ENCODE assay signal across 1 cellular context in genomic region chr15:31296304-31297220, GRCh38.
TF ChIP-seq lines count a peak whose summit lies in the region.

No MANE protein-coding gene starts in this region.

TF ChIP-seq in HepG2, 621 proteins besides CTCF, POLR2A, EP300 and RAD21 (continued from another document and continues in another):
- TF ChIP-seq PRDM15 (CRISPR knock-in tag; IDR thresholded peaks at IDR 0.05) (no peak; the same call in 1 of the 2 replicates), ZBED4 (CRISPR knock-in tag; IDR thresholded peaks at IDR 0.05; ENCODE audit: borderline replicate concordance) (peak; percentile 65; the same call in 1 of the 2 replicates), MBNL3 (CRISPR knock-in tag; conservative IDR thresholded peaks at IDR 0.05) (no peak), ARNT (IDR thresholded peaks at IDR 0.05) (no peak), IRF9 (CRISPR knock-in tag; IDR thresholded peaks at IDR 0.05; ENCODE audit: borderline replicate concordance) (no peak), GFI1 (CRISPR knock-in tag; IDR thresholded peaks at IDR 0.05; ENCODE audit: borderline replicate concordance) (peak; percentile 97), KAT7 (CRISPR knock-in tag; IDR thresholded peaks at IDR 0.05; ENCODE audit: borderline replicate concordance) (peak; percentile 64; the same call in 1 of the 2 replicates), ZBTB14 (CRISPR knock-in tag; IDR thresholded peaks at IDR 0.05) (0 out of 2 replicates have a peak, but pooled peaks have one; percentile 42), DDIT3 (CRISPR knock-in tag; IDR thresholded peaks at IDR 0.05) (no peak), SNRNP70 (IDR thresholded peaks at IDR 0.05; ENCODE audit: low read depth, low read length) (no peak), HMGXB3 (CRISPR knock-in tag; IDR thresholded peaks at IDR 0.05; ENCODE audit: borderline replicate concordance) (peak; percentile 37; the same call in 1 of the 2 replicates), ZNF644 (CRISPR knock-in tag; IDR thresholded peaks at IDR 0.05; ENCODE audit: low read depth) (peak; percentile 81), ZNF710 (CRISPR knock-in tag; IDR thresholded peaks at IDR 0.05; ENCODE audit: borderline replicate concordance) (no peak), ZNF674 (CRISPR knock-in tag; IDR thresholded peaks at IDR 0.05; ENCODE audit: low read depth) (no peak), PAF1 (CRISPR knock-in tag; IDR thresholded peaks at IDR 0.05) (no peak), ZMYM4 (CRISPR knock-in tag; IDR thresholded peaks at IDR 0.05) (peak; percentile 94), GPBP1L1 (CRISPR knock-in tag; IDR thresholded peaks at IDR 0.05) (no peak), SOX13 (IDR thresholded peaks at IDR 0.05) (peak; percentile 72), SOX13 (CRISPR knock-in tag; conservative IDR thresholded peaks at IDR 0.05 in 1 of 2, IDR thresholded peaks at IDR 0.05 in 1 of 2) (peak in 1 of 2 experiments; percentile 97; a peak in 2 of 4 replicates), TERF1 (CRISPR knock-in tag; IDR thresholded peaks at IDR 0.05) (no peak), ZNF142 (CRISPR knock-in tag; IDR thresholded peaks at IDR 0.05) (no peak), CC2D1A (CRISPR knock-in tag; IDR thresholded peaks at IDR 0.05) (no peak), MAX (IDR thresholded peaks at IDR 0.05) (peak; percentile 87), RORA (CRISPR knock-in tag; IDR thresholded peaks at IDR 0.05) (no peak)
